Comparison of ENCODE assay signal across 19 cellular contexts in genomic region chr21:29213513-29214385, GRCh38.
DNase-seq lines count a peak whose midpoint lies in the region; ATAC-seq, FAIRE-seq and TF ChIP-seq lines count a peak whose summit lies in the region.
"Had no signal": no experiment of that assay in that cellular context is flagged by ENCODE, and none has a peak within 500 bp of the region (broad histone marks: within the 10 kb centered on the region; RNA-seq: fewer than 3 reads in every experiment).

No MANE protein-coding gene starts in this region.

- no peak for TF ChIP-seq EP300 in K562 (IDR thresholded peaks at IDR 0.05; ENCODE audit: low read length)

- no peaks in the 10 kb centered on the region for H3K9me3 Mint-ChIP-seq in stimulated activated effector memory CD8-positive, alpha-beta T cell treated with anti-CD3 and anti-CD28 coated beads, Interleukin-12 subunit alpha, Interleukin-12 subunit beta, amount 100 ng/mL, for 72 hours
- peaks cover 4% of the 10 kb centered on the region for H3K9me3 Mint-ChIP-seq in T-helper 2 cell treated with Interferon-gamma antibody and Interleukin-4, amounts not matched to agents 5 μg/mL and 100 μg/mL, for 36 hours
- H3K9me3 Mint-ChIP-seq: CD4-positive, alpha-beta T cell had no signal

- H3K27me3 ChIP-seq in K562 (ENCODE audit: control insufficient read depth in 2 of 2, insufficient read depth in 2 of 2, low read length in 2 of 2) (peaks cover 0 to 16% of the 10 kb centered on the region in 2 experiments; a peak in 2 of 5 replicates), dorsolateral prefrontal cortex (peaks cover 0 to 2% (median 0%) of the 10 kb centered on the region in 45 donors)

- H3K4me1 Mint-ChIP-seq in stimulated activated effector memory CD8-positive, alpha-beta T cell treated with anti-CD3 and anti-CD28 coated beads, Interleukin-12 subunit alpha, Interleukin-12 subunit beta, amount 100 ng/mL, for 72 hours: no peaks in the 10 kb centered on the region
- H3K4me1 Mint-ChIP-seq in T-helper 2 cell treated with Interferon-gamma antibody and Interleukin-4, amounts not matched to agents 5 μg/mL and 100 μg/mL, for 36 hours (ENCODE audit: low read depth): peaks cover 4% of the 10 kb centered on the region

- H3K4me1 ChIP-seq in K562 (replicated peaks in 1 of 2; ENCODE audit: control insufficient read depth in 2 of 2, insufficient read depth in 2 of 2, low read length in 2 of 2): no peaks in the 10 kb centered on the region; a peak in 1 of 5 replicates

- no peak overlapping the region for H3K27ac Mint-ChIP-seq in stimulated activated effector memory CD8-positive, alpha-beta T cell treated with anti-CD3 and anti-CD28 coated beads, Interleukin-12 subunit alpha, Interleukin-12 subunit beta, amount 100 ng/mL, for 72 hours
- H3K27ac Mint-ChIP-seq in T-helper 2 cell treated with Interferon-gamma antibody and Interleukin-4, amounts not matched to agents 5 μg/mL and 100 μg/mL, for 36 hours: no peak overlapping the region
- H3K27ac Mint-ChIP-seq: B cell; CD4-positive, alpha-beta T cell; IgD-negative memory B cell had no signal

- no peak overlapping the region for H3K4me3 Mint-ChIP-seq in stimulated activated effector memory CD8-positive, alpha-beta T cell treated with anti-CD3 and anti-CD28 coated beads, Interleukin-12 subunit alpha, Interleukin-12 subunit beta, amount 100 ng/mL, for 72 hours
- H3K4me3 Mint-ChIP-seq in T-helper 2 cell treated with Interferon-gamma antibody and Interleukin-4, amounts not matched to agents 5 μg/mL and 100 μg/mL, for 36 hours: no peak overlapping the region
- H3K4me3 Mint-ChIP-seq: B cell; CD4-positive, alpha-beta T cell; IgD-negative memory B cell had no signal

- H4K20me1 ChIP-seq in K562 (replicated peaks; ENCODE audit: control insufficient read depth, insufficient read depth, low read length): no peaks in the 10 kb centered on the region

- H3K27me3 Mint-ChIP-seq in T-helper 2 cell treated with Interferon-gamma antibody and Interleukin-4, amounts not matched to agents 5 μg/mL and 100 μg/mL, for 36 hours (ENCODE audit: low read depth): no peaks in the 10 kb centered on the region
- H3K27me3 Mint-ChIP-seq: B cell; CD4-positive, alpha-beta T cell had no signal

- H3K9me1 ChIP-seq in K562 (ENCODE audit: control insufficient read depth, insufficient read depth, low read length): no peaks in the 10 kb centered on the region

- 3% methylated on average over 2 of the region's 2 CpGs for WGBS in K562 (ENCODE audit: insufficient coverage, low coverage, missing lambda C conversion rate)

- intact Hi-C loops in K562 (cut with micrococcal nuclease): no loop called here
- intact Hi-C loops in dorsolateral prefrontal cortex (cut with DNase I): no loop called here

- no TSS peak for BruUV-seq in K562 (replicated peaks; lab: Mats Ljungman, UMichigan)

- in situ Hi-C loops in K562 (cut with MboI): no loop called here

- no peaks in the 10 kb centered on the region for H3K36me3 Mint-ChIP-seq in stimulated activated effector memory CD8-positive, alpha-beta T cell treated with anti-CD3 and anti-CD28 coated beads, Interleukin-12 subunit alpha, Interleukin-12 subunit beta, amount 100 ng/mL, for 72 hours
- no peaks in the 10 kb centered on the region for H3K36me3 Mint-ChIP-seq in T-helper 2 cell treated with Interferon-gamma antibody and Interleukin-4, amounts not matched to agents 5 μg/mL and 100 μg/mL, for 36 hours (ENCODE audit: low read depth)
- H3K36me3 Mint-ChIP-seq: IgD-negative memory B cell had no signal

- no peaks in the 10 kb centered on the region for H3K36me3 ChIP-seq in K562 (ENCODE audit: control insufficient read depth, insufficient read depth, low read length)

- H3K4me2 ChIP-seq in K562 (ENCODE audit: insufficient read depth, low read length): no peak overlapping the region

- no peaks in the 10 kb centered on the region for H3K79me2 ChIP-seq in K562 (ENCODE audit: control insufficient read depth, insufficient read depth, low read length)

- TF ChIP-seq CTCF in K562 (IDR thresholded peaks at IDR 0.05 in 2 of 3, conservative IDR thresholded peaks at IDR 0.05 in 1 of 3; ENCODE audit: insufficient read depth in 2 of 3, low read depth in 1 of 3, low read length in 3 of 3) (no peak), dorsolateral prefrontal cortex (IDR thresholded peaks at IDR 0.05 in 54 of 56, conservative IDR thresholded peaks at IDR 0.05 in 2 of 56; ENCODE audit: low read depth in 1 of 56, partially characterized antibody in 56 of 56) (no peak)

- ATAC-seq in K562: no peak
- peak; percentile 11 for ATAC-seq in stimulated activated effector memory CD8-positive, alpha-beta T cell treated with anti-CD3 and anti-CD28 coated beads, Interleukin-12 subunit alpha, Interleukin-12 subunit beta, amount 100 ng/mL, for 72 hours
- ATAC-seq: GM12878 had no signal

- no peak for TF ChIP-seq POLR2A in GM12891 (IDR thresholded peaks at IDR 0.05; ENCODE audit: low read depth, low read length)
- TF ChIP-seq POLR2A in K562 (conservative IDR thresholded peaks at IDR 0.05): no peak

- POLR2A ChIA-PET in K562 (lab: Yijun Ruan, JAX): no interaction called here

- peak; percentile 80 for FAIRE-seq in GM12891 (lab: Jason Lieb, UNC)
- peak; percentile 99 for FAIRE-seq in HTR-8/SVneo (lab: Jason Lieb, UNC)
- FAIRE-seq in K562 (lab: Jason Lieb, UNC): peak; percentile 42
- FAIRE-seq: A204.1, GM19239 had no signal

- no peak for TF ChIP-seq RAD21 in K562 (CRISPR knock-in tag; conservative IDR thresholded peaks at IDR 0.05 in 1 of 2, IDR thresholded peaks at IDR 0.05 in 1 of 2)

- CTCF ChIA-PET in K562 (lab: Yijun Ruan, JAX; ENCODE audit: low intra/inter-chr PET ratio): no interaction called here

- no peak overlapping the region for H3K27ac ChIP-seq in K562 (ENCODE audit: extremely low read depth, low read depth, low read length)
- H3K27ac ChIP-seq in dorsolateral prefrontal cortex: no peak overlapping the region
- H3K27ac ChIP-seq: HL-60 had no signal

- H3K9ac ChIP-seq in K562 (ENCODE audit: insufficient read depth in 1 of 2, low read depth in 2 of 2, low read length in 2 of 2): no peak overlapping the region

- H2AFZ ChIP-seq in K562 (ENCODE audit: low read depth, low read length): no peak overlapping the region

- H3K9me3 ChIP-seq in K562 (replicated peaks; ENCODE audit: control insufficient read depth, insufficient read depth, low read depth, low read length): no peaks in the 10 kb centered on the region

- H3K4me3 ChIP-seq in K562 (no peak overlapping the region), dorsolateral prefrontal cortex (no peak overlapping the region)
- H3K4me3 ChIP-seq: GM12878 had no signal

- DNase-seq in GM12891 (ENCODE audit: insufficient read length, low spot score) (no peak), HTR-8/SVneo (ENCODE audit: insufficient read length, low spot score) (no peak), K562 (ENCODE audit: extremely low read depth in 1 of 4, low spot score in 3 of 4) (no peak), dorsolateral prefrontal cortex (no peak), hepatic stellate cell (ENCODE audit: low spot score) (no peak)
- DNase-seq in stimulated activated effector memory CD8-positive, alpha-beta T cell treated with anti-CD3 and anti-CD28 coated beads, Interleukin-12 subunit alpha, Interleukin-12 subunit beta, amount 100 ng/mL, for 72 hours (ENCODE audit: low spot score in 2 of 2): no peak
- DNase-seq in T-helper 2 cell treated with Interferon-gamma antibody and Interleukin-4, amounts not matched to agents 5 μg/mL and 100 μg/mL, for 36 hours (ENCODE audit: low spot score): no peak
- DNase-seq: C1 segment of cervical spinal cord; Calu3; CD4-positive, alpha-beta T cell; DMS79; GOT3; HCEC 1CT had no signal

TF ChIP-seq in GM12891, 5 proteins besides CTCF, POLR2A, EP300 and RAD21:
- TF ChIP-seq POLR2AphosphoS5 (IDR thresholded peaks at IDR 0.05; ENCODE audit: low read depth, low read length): no peak

TF ChIP-seq in K562, 482 proteins besides CTCF, POLR2A, EP300 and RAD21 (continues in another document):
- TF ChIP-seq ELF4 (CRISPR knock-in tag; IDR thresholded peaks at IDR 0.05) (peak; percentile 83; the same call in 1 of the 2 replicates), ZNF780A (CRISPR knock-in tag; IDR thresholded peaks at IDR 0.05) (no peak), TEAD4 (IDR thresholded peaks at IDR 0.05; ENCODE audit: low read length) (no peak), TEAD4 (CRISPR knock-in tag; IDR thresholded peaks at IDR 0.05; ENCODE audit: borderline replicate concordance) (no peak), OTX1 (CRISPR knock-in tag; IDR thresholded peaks at IDR 0.05) (peak; percentile 64), THRB (CRISPR knock-in tag; conservative IDR thresholded peaks at IDR 0.05) (0 out of 2 replicates have a peak, but pooled peaks have one; percentile 24), HNRNPH1 (optimal IDR thresholded peaks at IDR 0.05; ENCODE audit: low read depth, low read length) (no peak), HBP1 (CRISPR knock-in tag; IDR thresholded peaks at IDR 0.05) (peak; percentile 90; the same call in 1 of the 2 replicates), HLTF (IDR thresholded peaks at IDR 0.05) (0 out of 2 replicates have a peak, but pooled peaks have one; percentile 14), TSC22D4 (tag; IDR thresholded peaks at IDR 0.05) (0 out of 2 replicates have a peak, but pooled peaks have one; percentile 49)
